In the genomic region with DNA sequence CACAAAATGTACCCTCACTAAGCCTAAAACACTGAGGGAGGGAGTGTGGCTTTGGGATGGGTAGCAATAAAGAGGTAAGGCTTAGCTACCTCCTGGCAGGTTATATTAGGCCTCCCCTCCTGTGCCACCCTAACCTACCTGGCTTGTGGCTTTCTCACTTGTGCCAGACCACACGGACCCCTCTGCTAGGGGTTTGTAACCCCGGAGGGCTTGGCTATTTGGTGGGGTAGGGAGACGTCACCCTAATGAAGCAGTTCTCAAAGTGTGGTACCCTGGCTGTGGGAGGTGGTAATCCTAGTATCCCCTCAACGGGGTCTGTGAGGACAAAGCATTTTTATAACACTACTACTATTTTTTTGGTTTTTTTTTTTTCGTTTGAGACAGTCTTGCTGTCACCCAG, we compare ENCODE assay signal across 10 cellular contexts.
"Had no signal": no experiment of that assay in that cellular context is flagged by ENCODE, and none has a peak within 500 bp of the region (broad histone marks: within the 10 kb centered on the region; RNA-seq: fewer than 3 reads in every experiment).

No MANE protein-coding gene starts in this region.

- H3K27ac ChIP-seq: GM23248 had no signal

- H3K4me3 ChIP-seq: GM23248, GM23338, HAP-1 had no signal

- H3K9me3 ChIP-seq: HAP-1 had no signal

- H3K4me1 Mint-ChIP-seq: GM23338, H9 had no signal

- H3K9me3 Mint-ChIP-seq: GM23338, H9, HFFc6 had no signal

- ATAC-seq: GM23338, HCT116 had no signal

- H3K9ac ChIP-seq: GM23248 had no signal

- FAIRE-seq: H1 had no signal

- DNase-seq: GM23248, GOT3, H7, H9, HCEC 1CT, HFFc6 had no signal

- H2AFZ ChIP-seq: GM23248, GM23338 had no signal

- H3K4me2 ChIP-seq: GM23338 had no signal

- H3K4me3 Mint-ChIP-seq: GM23338, H9, HFFc6 had no signal

- H3K4me1 ChIP-seq: HAP-1 had no signal

- H3K27ac Mint-ChIP-seq: GM23338, H9, HFFc6 had no signal
